Comparison of ENCODE assay signal across 15 cellular contexts in genomic region chr15:25795061-25795460, GRCh38.
"Had no signal": no experiment of that assay in that cellular context is flagged by ENCODE, and none has a peak within 500 bp of the region (broad histone marks: within the 10 kb centered on the region; RNA-seq: fewer than 3 reads in every experiment).

No MANE protein-coding gene starts in this region.

- ATAC-seq: left cardiac atrium, lower lobe of right lung had no signal

- H3K36me3 Mint-ChIP-seq: mesothelial cell of epicardium had no signal

- H3K4me1 ChIP-seq: parathyroid adenoma, thyroid gland had no signal

- H3K27ac ChIP-seq: epithelial cell of prostate, lower lobe of right lung, parathyroid adenoma, thyroid gland, vagina had no signal

- H3K27ac Mint-ChIP-seq: activated CD4-positive, alpha-beta T cell treated with anti-CD3 and anti-CD28 coated beads, Interleukin-2, amount 10 ng/mL, durations not matched to agents 24 days and 14 days; activated naive CD8-positive, alpha-beta T cell; mesothelial cell of epicardium; T-helper 2 cell treated with Interferon-gamma antibody and Interleukin-4, amounts not matched to agents 5 μg/mL and 100 μg/mL, for 36 hours had no signal

- DNase-seq: activated CD4-positive, alpha-beta T cell treated with anti-CD3 and anti-CD28 coated beads, Interleukin-2, amount 10 ng/mL, durations not matched to agents 24 days and 14 days; activated CD4-positive, CD25-positive, alpha-beta regulatory T cell; anterior cingulate cortex; dermis blood vessel endothelial cell; left cardiac atrium; lower lobe of right lung; stimulated activated CD4-positive, alpha-beta T cell treated with anti-CD3 and anti-CD28 coated beads, Interleukin-1b, Interleukin-23, amount 100 ng/mL, for 48 hours; SW 1271; thyroid gland had no signal

- H3K9me3 ChIP-seq: lower lobe of right lung, thyroid gland, vagina had no signal

- H3K4me3 ChIP-seq: lower lobe of right lung, thyroid gland, vagina had no signal

- H3K9ac ChIP-seq: parathyroid adenoma had no signal

- H3K27me3 Mint-ChIP-seq: activated CD4-positive, alpha-beta T cell treated with anti-CD3 and anti-CD28 coated beads, Interleukin-2, amount 10 ng/mL, durations not matched to agents 24 days and 14 days; activated naive CD8-positive, alpha-beta T cell had no signal

- H3K9me3 Mint-ChIP-seq: activated CD4-positive, alpha-beta T cell treated with anti-CD3 and anti-CD28 coated beads, Interleukin-2, amount 10 ng/mL, durations not matched to agents 24 days and 14 days; mesothelial cell of epicardium; T-helper 2 cell treated with Interferon-gamma antibody and Interleukin-4, amounts not matched to agents 5 μg/mL and 100 μg/mL, for 36 hours had no signal

- H3K36me3 ChIP-seq: lower lobe of right lung, thyroid gland, vagina had no signal

- H3K4me3 Mint-ChIP-seq: activated CD4-positive, alpha-beta T cell treated with anti-CD3 and anti-CD28 coated beads, Interleukin-2, amount 10 ng/mL, durations not matched to agents 24 days and 14 days; activated naive CD8-positive, alpha-beta T cell; mesothelial cell of epicardium; T-helper 2 cell treated with Interferon-gamma antibody and Interleukin-4, amounts not matched to agents 5 μg/mL and 100 μg/mL, for 36 hours had no signal

- H3K27me3 ChIP-seq: thyroid gland, vagina had no signal
